In the genomic region with DNA sequence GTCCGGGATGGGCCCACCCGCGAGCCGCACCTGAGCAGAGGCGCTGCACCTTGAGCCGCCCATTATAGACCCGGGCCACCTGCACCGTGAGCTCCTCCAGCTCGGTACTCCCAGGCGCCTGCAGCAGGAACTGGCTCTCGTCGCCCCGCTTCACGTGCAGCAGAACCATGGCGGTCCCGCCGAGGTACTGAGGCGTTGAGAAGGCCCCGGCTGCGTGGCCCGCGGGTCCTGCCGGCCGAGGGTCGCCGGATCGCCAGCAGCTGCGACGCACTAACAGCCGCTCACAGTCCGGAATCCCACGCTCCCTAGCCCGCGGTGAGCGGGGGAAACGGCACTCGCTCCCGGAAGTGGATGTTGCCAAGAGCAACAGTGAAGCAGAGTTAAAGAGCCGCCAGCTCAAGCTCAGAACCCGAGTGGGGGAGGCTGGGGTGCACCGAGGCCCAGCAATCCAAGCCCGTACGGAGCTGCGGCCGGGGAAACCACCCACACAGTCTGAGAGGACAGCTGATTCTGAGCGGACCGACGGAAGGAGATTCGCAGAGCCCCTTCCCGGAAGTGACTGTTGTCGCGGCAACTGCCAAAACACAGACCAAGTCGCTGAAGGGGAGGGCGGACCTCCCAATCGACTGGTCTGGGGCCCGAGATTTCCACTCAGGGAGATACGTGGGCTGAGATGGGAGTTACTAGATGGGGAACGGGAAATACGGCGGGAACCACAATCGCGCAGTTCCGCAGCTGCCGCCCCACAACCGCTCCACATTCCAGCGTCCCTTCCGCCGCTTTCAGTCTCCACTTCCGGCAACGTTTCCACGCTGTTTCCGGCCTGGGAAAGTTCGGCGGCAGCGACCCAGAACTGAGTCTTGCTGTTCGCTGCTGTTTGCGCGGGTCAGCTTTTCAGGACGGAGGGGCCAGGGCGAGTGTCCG, we compare ENCODE assay signal across 1 cellular context.
A peak's percentile ranks its signal among the peaks of the same experiment; 100 is the strongest.
TF ChIP-seq lines count a peak whose summit lies in the region.

A gene with protein sequence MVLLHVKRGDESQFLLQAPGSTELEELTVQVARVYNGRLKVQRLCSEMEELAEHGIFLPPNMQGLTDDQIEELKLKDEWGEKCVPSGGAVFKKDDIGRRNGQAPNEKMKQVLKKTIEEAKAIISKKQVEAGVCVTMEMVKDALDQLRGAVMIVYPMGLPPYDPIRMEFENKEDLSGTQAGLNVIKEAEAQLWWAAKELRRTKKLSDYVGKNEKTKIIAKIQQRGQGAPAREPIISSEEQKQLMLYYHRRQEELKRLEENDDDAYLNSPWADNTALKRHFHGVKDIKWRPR (minus strand): TSS at position 303 of the 924 bp plus-strand sequence. CDS start 134 bp downstream, at position 169.

TF ChIP-seq in HepG2, 621 proteins besides CTCF, POLR2A, EP300 and RAD21 (continued from another document and continues in another):
- TF ChIP-seq MXI1 (IDR thresholded peaks at IDR 0.05; ENCODE audit: borderline replicate concordance, low read depth, low read length): peak; percentile 75
- TF ChIP-seq GATAD1 (CRISPR knock-in tag; IDR thresholded peaks at IDR 0.05): peak; percentile 94
- TF ChIP-seq ZNF124 (CRISPR knock-in tag; IDR thresholded peaks at IDR 0.05): peak; percentile 60
- no peak; the same call in 1 of the 2 replicates for TF ChIP-seq ZNF782 (CRISPR knock-in tag; IDR thresholded peaks at IDR 0.05; ENCODE audit: borderline replicate concordance)
- peak; percentile 31; the same call in 1 of the 2 replicates for TF ChIP-seq DR1 (CRISPR knock-in tag; IDR thresholded peaks at IDR 0.05)
- peak; percentile 89 for TF ChIP-seq ZNF687 (CRISPR knock-in tag; IDR thresholded peaks at IDR 0.05)
- TF ChIP-seq MAZ (IDR thresholded peaks at IDR 0.05; ENCODE audit: borderline replicate concordance, low read depth, low read length): 0 out of 2 replicates have a peak, but pooled peaks have one; percentile 14
- peak; percentile 58; the same call in 1 of the 2 replicates for TF ChIP-seq MAZ (CRISPR knock-in tag; IDR thresholded peaks at IDR 0.05; ENCODE audit: low read depth)
- TF ChIP-seq, protein P1, sequence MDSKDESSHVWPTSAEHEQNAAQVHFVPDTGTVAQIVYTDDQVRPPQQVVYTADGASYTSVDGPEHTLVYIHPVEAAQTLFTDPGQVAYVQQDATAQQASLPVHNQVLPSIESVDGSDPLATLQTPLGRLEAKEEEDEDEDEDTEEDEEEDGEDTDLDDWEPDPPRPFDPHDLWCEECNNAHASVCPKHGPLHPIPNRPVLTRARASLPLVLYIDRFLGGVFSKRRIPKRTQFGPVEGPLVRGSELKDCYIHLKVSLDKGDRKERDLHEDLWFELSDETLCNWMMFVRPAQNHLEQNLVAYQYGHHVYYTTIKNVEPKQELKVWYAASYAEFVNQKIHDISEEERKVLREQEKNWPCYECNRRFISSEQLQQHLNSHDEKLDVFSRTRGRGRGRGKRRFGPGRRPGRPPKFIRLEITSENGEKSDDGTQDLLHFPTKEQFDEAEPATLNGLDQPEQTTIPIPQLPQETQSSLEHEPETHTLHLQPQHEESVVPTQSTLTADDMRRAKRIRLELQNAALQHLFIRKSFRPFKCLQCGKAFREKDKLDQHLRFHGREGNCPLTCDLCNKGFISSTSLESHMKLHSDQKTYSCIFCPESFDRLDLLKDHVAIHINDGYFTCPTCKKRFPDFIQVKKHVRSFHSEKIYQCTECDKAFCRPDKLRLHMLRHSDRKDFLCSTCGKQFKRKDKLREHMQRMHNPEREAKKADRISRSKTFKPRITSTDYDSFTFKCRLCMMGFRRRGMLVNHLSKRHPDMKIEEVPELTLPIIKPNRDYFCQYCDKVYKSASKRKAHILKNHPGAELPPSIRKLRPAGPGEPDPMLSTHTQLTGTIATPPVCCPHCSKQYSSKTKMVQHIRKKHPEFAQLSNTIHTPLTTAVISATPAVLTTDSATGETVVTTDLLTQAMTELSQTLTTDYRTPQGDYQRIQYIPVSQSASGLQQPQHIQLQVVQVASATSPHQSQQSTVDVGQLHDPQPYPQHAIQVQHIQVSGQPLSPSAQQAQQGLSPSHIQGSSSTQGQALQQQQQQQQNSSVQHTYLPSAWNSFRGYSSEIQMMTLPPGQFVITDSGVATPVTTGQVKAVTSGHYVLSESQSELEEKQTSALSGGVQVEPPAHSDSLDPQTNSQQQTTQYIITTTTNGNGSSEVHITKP (CRISPR knock-in tag; IDR thresholded peaks at IDR 0.05; ENCODE audit: low read depth): peak; percentile 83
- no peak; the same call in 1 of the 2 replicates for TF ChIP-seq ZNF550 (CRISPR knock-in tag; IDR thresholded peaks at IDR 0.05; ENCODE audit: borderline replicate concordance)
- TF ChIP-seq, protein P2, sequence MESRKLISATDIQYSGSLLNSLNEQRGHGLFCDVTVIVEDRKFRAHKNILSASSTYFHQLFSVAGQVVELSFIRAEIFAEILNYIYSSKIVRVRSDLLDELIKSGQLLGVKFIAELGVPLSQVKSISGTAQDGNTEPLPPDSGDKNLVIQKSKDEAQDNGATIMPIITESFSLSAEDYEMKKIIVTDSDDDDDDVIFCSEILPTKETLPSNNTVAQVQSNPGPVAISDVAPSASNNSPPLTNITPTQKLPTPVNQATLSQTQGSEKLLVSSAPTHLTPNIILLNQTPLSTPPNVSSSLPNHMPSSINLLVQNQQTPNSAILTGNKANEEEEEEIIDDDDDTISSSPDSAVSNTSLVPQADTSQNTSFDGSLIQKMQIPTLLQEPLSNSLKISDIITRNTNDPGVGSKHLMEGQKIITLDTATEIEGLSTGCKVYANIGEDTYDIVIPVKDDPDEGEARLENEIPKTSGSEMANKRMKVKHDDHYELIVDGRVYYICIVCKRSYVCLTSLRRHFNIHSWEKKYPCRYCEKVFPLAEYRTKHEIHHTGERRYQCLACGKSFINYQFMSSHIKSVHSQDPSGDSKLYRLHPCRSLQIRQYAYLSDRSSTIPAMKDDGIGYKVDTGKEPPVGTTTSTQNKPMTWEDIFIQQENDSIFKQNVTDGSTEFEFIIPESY (CRISPR knock-in tag; IDR thresholded peaks at IDR 0.05): no peak
- TF ChIP-seq TERF1 (CRISPR knock-in tag; IDR thresholded peaks at IDR 0.05): 0 out of 2 replicates have a peak, but pooled peaks have one; percentile 41
- TF ChIP-seq, protein P3, sequence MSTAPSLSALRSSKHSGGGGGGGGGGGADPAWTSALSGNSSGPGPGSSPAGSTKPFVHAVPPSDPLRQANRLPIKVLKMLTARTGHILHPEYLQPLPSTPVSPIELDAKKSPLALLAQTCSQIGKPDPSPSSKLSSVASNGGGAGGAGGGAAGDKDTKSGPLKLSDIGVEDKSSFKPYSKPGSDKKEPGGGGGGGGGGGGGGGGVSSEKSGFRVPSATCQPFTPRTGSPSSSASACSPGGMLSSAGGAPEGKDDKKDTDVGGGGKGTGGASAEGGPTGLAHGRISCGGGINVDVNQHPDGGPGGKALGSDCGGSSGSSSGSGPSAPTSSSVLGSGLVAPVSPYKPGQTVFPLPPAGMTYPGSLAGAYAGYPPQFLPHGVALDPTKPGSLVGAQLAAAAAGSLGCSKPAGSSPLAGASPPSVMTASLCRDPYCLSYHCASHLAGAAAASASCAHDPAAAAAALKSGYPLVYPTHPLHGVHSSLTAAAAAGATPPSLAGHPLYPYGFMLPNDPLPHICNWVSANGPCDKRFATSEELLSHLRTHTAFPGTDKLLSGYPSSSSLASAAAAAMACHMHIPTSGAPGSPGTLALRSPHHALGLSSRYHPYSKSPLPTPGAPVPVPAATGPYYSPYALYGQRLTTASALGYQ (CRISPR knock-in tag; IDR thresholded peaks at IDR 0.05): no peak; the same call in 1 of the 2 replicates
- no peak; the same call in 1 of the 2 replicates for TF ChIP-seq ZHX2 (IDR thresholded peaks at IDR 0.05; ENCODE audit: low read depth)
- TF ChIP-seq ZHX2 (CRISPR knock-in tag; IDR thresholded peaks at IDR 0.05; ENCODE audit: borderline replicate concordance): no peak
- TF ChIP-seq THAP9 (CRISPR knock-in tag; IDR thresholded peaks at IDR 0.05; ENCODE audit: borderline replicate concordance): peak; percentile 84
